Comparison of ENCODE assay signal across 22 cellular contexts in genomic region chr19:6948884-6949283, GRCh38.
"Had no signal": no experiment of that assay in that cellular context is flagged by ENCODE, and none has a peak within 500 bp of the region (broad histone marks: within the 10 kb centered on the region; RNA-seq: fewer than 3 reads in every experiment).

No MANE protein-coding gene starts in this region.

- H3K36me3 Mint-ChIP-seq: memory B cell, natural killer cell had no signal

- H3K4me1 Mint-ChIP-seq: endodermal cell, memory B cell had no signal

- DNase-seq: colonic mucosa; cortex of kidney; effector CD8-positive, alpha-beta T cell; effector memory CD8-positive, alpha-beta T cell; endodermal cell; foreskin keratinocyte; heart left ventricle; left cardiac atrium; left lung; left ventricle myocardium superior; mammary epithelial cell; mesendoderm; midbrain; naive thymus-derived CD4-positive, alpha-beta T cell; natural killer cell had no signal

- FAIRE-seq: endothelial cell of umbilical vein, frontal cortex, islet of Langerhans, keratinocyte had no signal

- ATAC-seq: effector memory CD8-positive, alpha-beta T cell; foreskin keratinocyte; gastroesophageal sphincter; heart left ventricle; left cardiac atrium; left lung; left ventricle myocardium superior; naive thymus-derived CD4-positive, alpha-beta T cell; natural killer cell had no signal

- H3K4me3 Mint-ChIP-seq: dendritic cell treated with granulocyte-macrophage colony-stimulating factor and Interleukin-4, amounts not matched to agents 40 ng/mL and 50 ng/mL, for 4 days; effector memory CD8-positive, alpha-beta T cell; endodermal cell; memory B cell; natural killer cell had no signal

- H3K9me3 Mint-ChIP-seq: dendritic cell treated with granulocyte-macrophage colony-stimulating factor and Interleukin-4, amounts not matched to agents 40 ng/mL and 50 ng/mL, for 4 days; effector memory CD8-positive, alpha-beta T cell; natural killer cell had no signal
